20 cellular contexts compared by ENCODE assay signal in genomic region chr12:115923851-115924250, GRCh38.
"Had no signal": no experiment of that assay in that cellular context is flagged by ENCODE, and none has a peak within 500 bp of the region (broad histone marks: within the 10 kb centered on the region; RNA-seq: fewer than 3 reads in every experiment).

No MANE protein-coding gene starts in this region.

- H3K27me3 ChIP-seq: MG63 had no signal

- H3K4me3 ChIP-seq: MG63 had no signal

- H3K9ac ChIP-seq: SK-N-SH had no signal

- FAIRE-seq: HepG2 had no signal

- H3K36me3 ChIP-seq: MG63 had no signal

- H3K27ac ChIP-seq: RWPE1 had no signal

- ATAC-seq: Panc1, PC-3 had no signal

- H3K9me3 ChIP-seq: SK-N-SH had no signal

- DNase-seq: IMR-90; KG1; MG63; NCI-H1092; NCI-H1105 treated with DMSO at 0.1 percent for 48 hours; NCI-H1417 treated with DMSO at 0.1 percent for 48 hours; NCI-H146; NCI-H1694 treated with DMSO at 0.1 percent for 48 hours; NCI-H1930; NCI-H2081; NCI-H2107; NCI-H2227 treated with DMSO at 0.1 percent for 48 hours; NCI-H524; NCI-H526 treated with DMSO at 0.1 percent for 48 hours; NK-92 treated with Interleukin-12 subunit alpha and Interleukin-12 subunit beta, amount 100 ng/mL, for 24 hours; PC-3; SK-N-SH had no signal
